Comparison of ENCODE assay signal across 11 cellular contexts in the genomic region with DNA sequence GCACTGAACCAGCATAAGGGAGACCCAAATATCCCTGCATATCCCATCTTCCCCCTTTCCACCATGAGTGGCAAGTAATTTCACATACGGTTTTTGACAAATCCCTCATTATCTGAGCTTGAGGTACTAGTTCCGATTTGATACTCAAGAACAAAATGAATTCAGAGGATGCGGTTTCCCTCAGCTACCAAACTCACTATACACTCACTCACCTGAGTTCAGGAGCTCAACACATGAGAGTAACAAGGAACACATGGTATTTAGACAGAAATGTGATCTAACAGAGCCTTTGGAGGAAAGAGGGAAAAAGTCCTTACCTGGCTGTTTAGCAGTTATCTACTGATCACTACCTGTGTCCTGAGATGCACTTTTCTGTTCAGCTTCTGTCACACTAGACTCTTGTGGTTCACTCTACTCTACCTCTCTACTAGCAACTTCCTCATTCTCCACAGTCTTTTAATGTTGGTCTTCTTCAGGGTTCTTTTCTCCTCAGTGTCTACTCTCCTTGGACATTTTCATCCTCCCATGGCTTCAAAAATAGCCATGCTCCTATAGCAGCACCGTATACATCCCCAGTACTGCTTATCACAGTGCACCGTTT. TPM values are rescaled to one million over a fixed set of nuclear protein-coding genes. Genes with fewer than 3 reads are reported as not detected.
DNase-seq lines count a peak whose midpoint lies in the region; ATAC-seq lines count a peak whose summit lies in the region.
"Had no signal": no experiment of that assay in that cellular context is flagged by ENCODE, and none has a peak within 500 bp of the region (broad histone marks: within the 10 kb centered on the region; RNA-seq: fewer than 3 reads in every experiment).

No MANE protein-coding gene starts in this region.

- no peak for DNase-seq in activated CD8-positive, alpha-beta memory T cell treated with anti-CD3 and anti-CD28 coated beads, Interleukin-2, amount 10 ng/mL, durations not matched to agents 7 days and 5 days
- DNase-seq in activated CD8-positive, alpha-beta memory T cell treated with anti-CD3 and anti-CD28 coated beads, Interleukin-2, amount 50 U/mL, for 4 hours: no peak
- DNase-seq in RPMI8226 (peak; percentile 19), cerebellar nuclear complex (lab: John Stamatoyannopoulos, UW) (no peak), cerebellum (ENCODE audit: low spot score) (no peak), NCI-H1105 treated with DMSO at 0.1 percent for 48 hours (lab: John Stamatoyannopoulos, UW) (no peak)
- no peak for DNase-seq in effector memory CD8-positive, alpha-beta T cell
- no peak for DNase-seq in stimulated activated naive B cell treated with anti-CD40 and anti-IgM and Interleukin-4, amounts not matched to agents 10 μg/mL and 1 μg/mL and 100 μg/mL, for 72 hours
- DNase-seq: ACHN, H7, lower lobe of right lung had no signal

- no peaks in the 10 kb centered on the region for H3K9me3 Mint-ChIP-seq in activated CD8-positive, alpha-beta memory T cell treated with anti-CD3 and anti-CD28 coated beads, Interleukin-2, amount 10 ng/mL, durations not matched to agents 7 days and 5 days (ENCODE audit: low read depth)
- H3K9me3 Mint-ChIP-seq in effector memory CD8-positive, alpha-beta T cell: no peaks in the 10 kb centered on the region
- no peaks in the 10 kb centered on the region for H3K9me3 Mint-ChIP-seq in stimulated activated naive B cell treated with anti-CD40 and anti-IgM and Interleukin-4, amounts not matched to agents 10 μg/mL and 1 μg/mL and 100 μg/mL, for 72 hours

- no peaks in the 10 kb centered on the region for H3K27me3 Mint-ChIP-seq in activated CD8-positive, alpha-beta memory T cell treated with anti-CD3 and anti-CD28 coated beads, Interleukin-2, amount 10 ng/mL, durations not matched to agents 7 days and 5 days
- H3K27me3 Mint-ChIP-seq in effector memory CD8-positive, alpha-beta T cell: no peaks in the 10 kb centered on the region
- H3K27me3 Mint-ChIP-seq in stimulated activated naive B cell treated with anti-CD40 and anti-IgM and Interleukin-4, amounts not matched to agents 10 μg/mL and 1 μg/mL and 100 μg/mL, for 72 hours: no peaks in the 10 kb centered on the region

- CTCF ChIA-PET in activated CD8-positive, alpha-beta memory T cell treated with anti-CD3 and anti-CD28 coated beads, Interleukin-2, amount 10 ng/mL, durations not matched to agents 7 days and 5 days (lab: Charles Lee): interaction anchor here (0.8 to 3.4 kb wide), 26 partner anchors 8 to 295 kb away, joined by 3 to 20 read pairs (median 4); partner anchors contain the start of genes ASXL2, KIF3C and RAB10

- H3K27ac Mint-ChIP-seq in activated CD8-positive, alpha-beta memory T cell treated with anti-CD3 and anti-CD28 coated beads, Interleukin-2, amount 10 ng/mL, durations not matched to agents 7 days and 5 days: peak overlapping the region; percentile 90
- H3K27ac Mint-ChIP-seq in effector memory CD8-positive, alpha-beta T cell: peak overlapping the region; percentile 24 to 55
- peak overlapping the region; percentile 72 for H3K27ac Mint-ChIP-seq in stimulated activated naive B cell treated with anti-CD40 and anti-IgM and Interleukin-4, amounts not matched to agents 10 μg/mL and 1 μg/mL and 100 μg/mL, for 72 hours

- ATAC-seq in activated CD8-positive, alpha-beta memory T cell treated with anti-CD3 and anti-CD28 coated beads, Interleukin-2, amount 10 ng/mL, durations not matched to agents 7 days and 5 days: peak; percentile 16
- no peak for ATAC-seq in effector memory CD8-positive, alpha-beta T cell (replicated peaks)
- peak; percentile 65 to 71 for ATAC-seq in stimulated activated naive B cell treated with anti-CD40 and anti-IgM and Interleukin-4, amounts not matched to agents 10 μg/mL and 1 μg/mL and 100 μg/mL, for 72 hours (replicated peaks)

- peaks cover 6% of the 10 kb centered on the region for H3K36me3 Mint-ChIP-seq in activated CD8-positive, alpha-beta memory T cell treated with anti-CD3 and anti-CD28 coated beads, Interleukin-2, amount 10 ng/mL, durations not matched to agents 7 days and 5 days
- peaks cover 6% of the 10 kb centered on the region for H3K36me3 Mint-ChIP-seq in effector memory CD8-positive, alpha-beta T cell (ENCODE audit: insufficient read depth)
- H3K36me3 Mint-ChIP-seq in stimulated activated naive B cell treated with anti-CD40 and anti-IgM and Interleukin-4, amounts not matched to agents 10 μg/mL and 1 μg/mL and 100 μg/mL, for 72 hours: peaks cover 5 to 10% of the 10 kb centered on the region in 2 donors

- peaks cover 49% of the 10 kb centered on the region for H3K4me1 Mint-ChIP-seq in activated CD8-positive, alpha-beta memory T cell treated with anti-CD3 and anti-CD28 coated beads, Interleukin-2, amount 10 ng/mL, durations not matched to agents 7 days and 5 days
- H3K4me1 Mint-ChIP-seq in effector memory CD8-positive, alpha-beta T cell (ENCODE audit: low read depth in 2 of 2): peaks cover 26 to 47% of the 10 kb centered on the region in 2 donors
- H3K4me1 Mint-ChIP-seq in stimulated activated naive B cell treated with anti-CD40 and anti-IgM and Interleukin-4, amounts not matched to agents 10 μg/mL and 1 μg/mL and 100 μg/mL, for 72 hours: peaks cover 30 to 51% of the 10 kb centered on the region in 2 donors

- H3K4me3 Mint-ChIP-seq in activated CD8-positive, alpha-beta memory T cell treated with anti-CD3 and anti-CD28 coated beads, Interleukin-2, amount 10 ng/mL, durations not matched to agents 7 days and 5 days: no peak overlapping the region
- H3K4me3 Mint-ChIP-seq in effector memory CD8-positive, alpha-beta T cell: no peak overlapping the region
- H3K4me3 Mint-ChIP-seq in stimulated activated naive B cell treated with anti-CD40 and anti-IgM and Interleukin-4, amounts not matched to agents 10 μg/mL and 1 μg/mL and 100 μg/mL, for 72 hours: peak overlapping the region; percentile 5 to 14

RNA-seq across cellular contexts. Expression of gene ASXL2, which starts 25.1 kb away (rescaled TPM):
- 10 to 100 TPM; 56.1 to 62.0 TPM for total RNA-seq in activated CD8-positive, alpha-beta memory T cell treated with anti-CD3 and anti-CD28 coated beads, Interleukin-2, amount 10 ng/mL, durations not matched to agents 7 days and 5 days
- total RNA-seq in cerebellum: 7.9 TPM

Comparison
In these comparisons a context has a peak if more than half of its experiments do, and no peak if none do; other contexts are left out.
1. H3K27ac Mint-ChIP-seq: peak in every context shown above with its lines; median percentile 90 in activated CD8-positive, alpha-beta memory T cell treated with anti-CD3 and anti-CD28 coated beads, Interleukin-2, amount 10 ng/mL, durations not matched to agents 7 days and 5 days; 72 in stimulated activated naive B cell treated with anti-CD40 and anti-IgM and Interleukin-4, amounts not matched to agents 10 μg/mL and 1 μg/mL and 100 μg/mL, for 72 hours; 40 in effector memory CD8-positive, alpha-beta T cell.
2. H3K4me3 Mint-ChIP-seq: peak in stimulated activated naive B cell treated with anti-CD40 and anti-IgM and Interleukin-4, amounts not matched to agents 10 μg/mL and 1 μg/mL and 100 μg/mL, for 72 hours (2 of 2); none in activated CD8-positive, alpha-beta memory T cell treated with anti-CD3 and anti-CD28 coated beads, Interleukin-2, amount 10 ng/mL, durations not matched to agents 7 days and 5 days (single experiment) and effector memory CD8-positive, alpha-beta T cell (0 of 2).